ENCODE assay signal across 1 cellular context in the genomic region with DNA sequence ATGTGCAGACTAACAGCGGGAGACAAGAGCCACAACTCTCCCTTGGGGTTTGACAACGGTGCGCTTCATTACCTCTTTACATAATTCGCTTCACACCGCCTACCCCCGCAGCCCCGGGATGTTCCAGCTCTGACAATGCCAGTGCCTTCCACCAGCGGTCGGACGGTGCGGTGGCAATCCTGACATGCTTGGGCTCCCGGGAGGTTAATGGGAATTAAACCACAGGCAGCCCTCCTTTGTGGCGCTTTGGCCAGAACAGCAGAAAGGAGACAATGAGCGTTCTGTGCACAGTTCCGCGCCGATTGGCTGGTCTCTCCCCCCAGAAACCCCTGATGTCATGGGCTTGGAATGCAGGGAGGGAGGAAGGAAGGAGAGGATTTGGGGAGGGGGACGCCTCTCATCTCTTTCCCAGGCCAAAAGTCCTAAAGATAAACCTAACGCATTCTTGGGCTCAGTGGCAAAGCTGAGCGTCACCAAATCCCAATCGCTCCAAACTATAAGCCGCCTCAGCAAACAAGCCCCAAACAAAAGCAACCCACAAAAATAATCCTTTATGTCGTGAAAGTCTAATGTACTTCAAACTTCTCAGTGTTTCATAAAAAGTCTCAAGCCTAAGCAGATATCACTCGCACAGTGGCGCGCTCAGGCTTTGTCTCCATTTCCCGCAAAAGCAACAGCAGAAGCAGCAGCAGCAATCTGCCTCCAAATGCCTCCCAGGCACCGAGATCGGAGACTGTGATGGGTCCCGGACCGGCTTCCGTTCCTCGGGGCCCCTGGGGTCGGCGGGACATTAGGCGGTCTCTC.
TF ChIP-seq lines count a peak whose summit lies in the region.

No MANE protein-coding gene starts in this region.

TF ChIP-seq in HepG2, 621 proteins besides CTCF, POLR2A, EP300 and RAD21 (continued from another document and continues in another):
- TF ChIP-seq, protein P1, sequence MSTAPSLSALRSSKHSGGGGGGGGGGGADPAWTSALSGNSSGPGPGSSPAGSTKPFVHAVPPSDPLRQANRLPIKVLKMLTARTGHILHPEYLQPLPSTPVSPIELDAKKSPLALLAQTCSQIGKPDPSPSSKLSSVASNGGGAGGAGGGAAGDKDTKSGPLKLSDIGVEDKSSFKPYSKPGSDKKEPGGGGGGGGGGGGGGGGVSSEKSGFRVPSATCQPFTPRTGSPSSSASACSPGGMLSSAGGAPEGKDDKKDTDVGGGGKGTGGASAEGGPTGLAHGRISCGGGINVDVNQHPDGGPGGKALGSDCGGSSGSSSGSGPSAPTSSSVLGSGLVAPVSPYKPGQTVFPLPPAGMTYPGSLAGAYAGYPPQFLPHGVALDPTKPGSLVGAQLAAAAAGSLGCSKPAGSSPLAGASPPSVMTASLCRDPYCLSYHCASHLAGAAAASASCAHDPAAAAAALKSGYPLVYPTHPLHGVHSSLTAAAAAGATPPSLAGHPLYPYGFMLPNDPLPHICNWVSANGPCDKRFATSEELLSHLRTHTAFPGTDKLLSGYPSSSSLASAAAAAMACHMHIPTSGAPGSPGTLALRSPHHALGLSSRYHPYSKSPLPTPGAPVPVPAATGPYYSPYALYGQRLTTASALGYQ (CRISPR knock-in tag; IDR thresholded peaks at IDR 0.05): 0 out of 2 replicates have a peak, but pooled peaks have one; percentile 34
- TF ChIP-seq, protein P2, sequence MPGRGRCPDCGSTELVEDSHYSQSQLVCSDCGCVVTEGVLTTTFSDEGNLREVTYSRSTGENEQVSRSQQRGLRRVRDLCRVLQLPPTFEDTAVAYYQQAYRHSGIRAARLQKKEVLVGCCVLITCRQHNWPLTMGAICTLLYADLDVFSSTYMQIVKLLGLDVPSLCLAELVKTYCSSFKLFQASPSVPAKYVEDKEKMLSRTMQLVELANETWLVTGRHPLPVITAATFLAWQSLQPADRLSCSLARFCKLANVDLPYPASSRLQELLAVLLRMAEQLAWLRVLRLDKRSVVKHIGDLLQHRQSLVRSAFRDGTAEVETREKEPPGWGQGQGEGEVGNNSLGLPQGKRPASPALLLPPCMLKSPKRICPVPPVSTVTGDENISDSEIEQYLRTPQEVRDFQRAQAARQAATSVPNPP (CRISPR knock-in tag; IDR thresholded peaks at IDR 0.05): no peak
- TF ChIP-seq HOXA7 (CRISPR knock-in tag; IDR thresholded peaks at IDR 0.05) (no peak), SMYD3 (CRISPR knock-in tag; IDR thresholded peaks at IDR 0.05) (no peak), SAP130 (CRISPR knock-in tag; IDR thresholded peaks at IDR 0.05; ENCODE audit: low read depth) (peak; percentile 57), RBAK (CRISPR knock-in tag; IDR thresholded peaks at IDR 0.05) (no peak), ZFP36L2 (CRISPR knock-in tag; IDR thresholded peaks at IDR 0.05) (no peak), ZNF558 (CRISPR knock-in tag; IDR thresholded peaks at IDR 0.05; ENCODE audit: borderline replicate concordance) (no peak; the same call in none of the 2 replicates), NFYB (CRISPR knock-in tag; IDR thresholded peaks at IDR 0.05) (peak; percentile 41; the same call in 1 of the 2 replicates), ZNF564 (CRISPR knock-in tag; IDR thresholded peaks at IDR 0.05) (no peak), LCORL (IDR thresholded peaks at IDR 0.05) (0 out of 2 replicates have a peak, but pooled peaks have one; percentile 67), LCORL (CRISPR knock-in tag; IDR thresholded peaks at IDR 0.05) (peak; percentile 97), FOXA3 (CRISPR knock-in tag; IDR thresholded peaks at IDR 0.05) (no peak), ZNF20 (CRISPR knock-in tag; IDR thresholded peaks at IDR 0.05) (no peak), ZFP36 (IDR thresholded peaks at IDR 0.05; ENCODE audit: borderline replicate concordance, low read depth, low read length, partially characterized antibody) (no peak), JUND (CRISPR knock-in tag; IDR thresholded peaks at IDR 0.05) (peak; percentile 95), MAFG (CRISPR knock-in tag; IDR thresholded peaks at IDR 0.05) (no peak), NR2F2 (IDR thresholded peaks at IDR 0.05; ENCODE audit: borderline replicate concordance, low read depth) (no peak), ZBTB21 (CRISPR knock-in tag; IDR thresholded peaks at IDR 0.05) (no peak), ZNF773 (CRISPR knock-in tag; IDR thresholded peaks at IDR 0.05; ENCODE audit: borderline replicate concordance) (no peak)
- TF ChIP-seq, protein P3, sequence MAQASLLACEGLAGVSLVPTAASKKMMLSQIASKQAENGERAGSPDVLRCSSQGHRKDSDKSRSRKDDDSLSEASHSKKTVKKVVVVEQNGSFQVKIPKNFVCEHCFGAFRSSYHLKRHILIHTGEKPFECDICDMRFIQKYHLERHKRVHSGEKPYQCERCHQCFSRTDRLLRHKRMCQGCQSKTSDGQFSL (CRISPR knock-in tag; IDR thresholded peaks at IDR 0.05): no peak
- TF ChIP-seq, protein P4, sequence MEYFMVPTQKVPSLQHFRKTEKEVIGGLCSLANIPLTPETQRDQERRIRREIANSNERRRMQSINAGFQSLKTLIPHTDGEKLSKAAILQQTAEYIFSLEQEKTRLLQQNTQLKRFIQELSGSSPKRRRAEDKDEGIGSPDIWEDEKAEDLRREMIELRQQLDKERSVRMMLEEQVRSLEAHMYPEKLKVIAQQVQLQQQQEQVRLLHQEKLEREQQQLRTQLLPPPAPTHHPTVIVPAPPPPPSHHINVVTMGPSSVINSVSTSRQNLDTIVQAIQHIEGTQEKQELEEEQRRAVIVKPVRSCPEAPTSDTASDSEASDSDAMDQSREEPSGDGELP (IDR thresholded peaks at IDR 0.05; ENCODE audit: borderline replicate concordance, low read depth): no peak
- TF ChIP-seq, protein P5, sequence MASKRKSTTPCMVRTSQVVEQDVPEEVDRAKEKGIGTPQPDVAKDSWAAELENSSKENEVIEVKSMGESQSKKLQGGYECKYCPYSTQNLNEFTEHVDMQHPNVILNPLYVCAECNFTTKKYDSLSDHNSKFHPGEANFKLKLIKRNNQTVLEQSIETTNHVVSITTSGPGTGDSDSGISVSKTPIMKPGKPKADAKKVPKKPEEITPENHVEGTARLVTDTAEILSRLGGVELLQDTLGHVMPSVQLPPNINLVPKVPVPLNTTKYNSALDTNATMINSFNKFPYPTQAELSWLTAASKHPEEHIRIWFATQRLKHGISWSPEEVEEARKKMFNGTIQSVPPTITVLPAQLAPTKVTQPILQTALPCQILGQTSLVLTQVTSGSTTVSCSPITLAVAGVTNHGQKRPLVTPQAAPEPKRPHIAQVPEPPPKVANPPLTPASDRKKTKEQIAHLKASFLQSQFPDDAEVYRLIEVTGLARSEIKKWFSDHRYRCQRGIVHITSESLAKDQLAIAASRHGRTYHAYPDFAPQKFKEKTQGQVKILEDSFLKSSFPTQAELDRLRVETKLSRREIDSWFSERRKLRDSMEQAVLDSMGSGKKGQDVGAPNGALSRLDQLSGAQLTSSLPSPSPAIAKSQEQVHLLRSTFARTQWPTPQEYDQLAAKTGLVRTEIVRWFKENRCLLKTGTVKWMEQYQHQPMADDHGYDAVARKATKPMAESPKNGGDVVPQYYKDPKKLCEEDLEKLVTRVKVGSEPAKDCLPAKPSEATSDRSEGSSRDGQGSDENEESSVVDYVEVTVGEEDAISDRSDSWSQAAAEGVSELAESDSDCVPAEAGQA (IDR thresholded peaks at IDR 0.05; ENCODE audit: low read depth): no peak
- TF ChIP-seq, protein P5 (CRISPR knock-in tag; IDR thresholded peaks at IDR 0.05; ENCODE audit: borderline replicate concordance): peak; percentile 53; the same call in 1 of the 2 replicates
- TF ChIP-seq, protein P6, sequence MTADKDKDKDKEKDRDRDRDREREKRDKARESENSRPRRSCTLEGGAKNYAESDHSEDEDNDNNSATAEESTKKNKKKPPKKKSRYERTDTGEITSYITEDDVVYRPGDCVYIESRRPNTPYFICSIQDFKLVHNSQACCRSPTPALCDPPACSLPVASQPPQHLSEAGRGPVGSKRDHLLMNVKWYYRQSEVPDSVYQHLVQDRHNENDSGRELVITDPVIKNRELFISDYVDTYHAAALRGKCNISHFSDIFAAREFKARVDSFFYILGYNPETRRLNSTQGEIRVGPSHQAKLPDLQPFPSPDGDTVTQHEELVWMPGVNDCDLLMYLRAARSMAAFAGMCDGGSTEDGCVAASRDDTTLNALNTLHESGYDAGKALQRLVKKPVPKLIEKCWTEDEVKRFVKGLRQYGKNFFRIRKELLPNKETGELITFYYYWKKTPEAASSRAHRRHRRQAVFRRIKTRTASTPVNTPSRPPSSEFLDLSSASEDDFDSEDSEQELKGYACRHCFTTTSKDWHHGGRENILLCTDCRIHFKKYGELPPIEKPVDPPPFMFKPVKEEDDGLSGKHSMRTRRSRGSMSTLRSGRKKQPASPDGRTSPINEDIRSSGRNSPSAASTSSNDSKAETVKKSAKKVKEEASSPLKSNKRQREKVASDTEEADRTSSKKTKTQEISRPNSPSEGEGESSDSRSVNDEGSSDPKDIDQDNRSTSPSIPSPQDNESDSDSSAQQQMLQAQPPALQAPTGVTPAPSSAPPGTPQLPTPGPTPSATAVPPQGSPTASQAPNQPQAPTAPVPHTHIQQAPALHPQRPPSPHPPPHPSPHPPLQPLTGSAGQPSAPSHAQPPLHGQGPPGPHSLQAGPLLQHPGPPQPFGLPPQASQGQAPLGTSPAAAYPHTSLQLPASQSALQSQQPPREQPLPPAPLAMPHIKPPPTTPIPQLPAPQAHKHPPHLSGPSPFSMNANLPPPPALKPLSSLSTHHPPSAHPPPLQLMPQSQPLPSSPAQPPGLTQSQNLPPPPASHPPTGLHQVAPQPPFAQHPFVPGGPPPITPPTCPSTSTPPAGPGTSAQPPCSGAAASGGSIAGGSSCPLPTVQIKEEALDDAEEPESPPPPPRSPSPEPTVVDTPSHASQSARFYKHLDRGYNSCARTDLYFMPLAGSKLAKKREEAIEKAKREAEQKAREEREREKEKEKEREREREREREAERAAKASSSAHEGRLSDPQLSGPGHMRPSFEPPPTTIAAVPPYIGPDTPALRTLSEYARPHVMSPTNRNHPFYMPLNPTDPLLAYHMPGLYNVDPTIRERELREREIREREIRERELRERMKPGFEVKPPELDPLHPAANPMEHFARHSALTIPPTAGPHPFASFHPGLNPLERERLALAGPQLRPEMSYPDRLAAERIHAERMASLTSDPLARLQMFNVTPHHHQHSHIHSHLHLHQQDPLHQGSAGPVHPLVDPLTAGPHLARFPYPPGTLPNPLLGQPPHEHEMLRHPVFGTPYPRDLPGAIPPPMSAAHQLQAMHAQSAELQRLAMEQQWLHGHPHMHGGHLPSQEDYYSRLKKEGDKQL (CRISPR knock-in tag; IDR thresholded peaks at IDR 0.05; ENCODE audit: low read depth): no peak
- TF ChIP-seq, protein P7, sequence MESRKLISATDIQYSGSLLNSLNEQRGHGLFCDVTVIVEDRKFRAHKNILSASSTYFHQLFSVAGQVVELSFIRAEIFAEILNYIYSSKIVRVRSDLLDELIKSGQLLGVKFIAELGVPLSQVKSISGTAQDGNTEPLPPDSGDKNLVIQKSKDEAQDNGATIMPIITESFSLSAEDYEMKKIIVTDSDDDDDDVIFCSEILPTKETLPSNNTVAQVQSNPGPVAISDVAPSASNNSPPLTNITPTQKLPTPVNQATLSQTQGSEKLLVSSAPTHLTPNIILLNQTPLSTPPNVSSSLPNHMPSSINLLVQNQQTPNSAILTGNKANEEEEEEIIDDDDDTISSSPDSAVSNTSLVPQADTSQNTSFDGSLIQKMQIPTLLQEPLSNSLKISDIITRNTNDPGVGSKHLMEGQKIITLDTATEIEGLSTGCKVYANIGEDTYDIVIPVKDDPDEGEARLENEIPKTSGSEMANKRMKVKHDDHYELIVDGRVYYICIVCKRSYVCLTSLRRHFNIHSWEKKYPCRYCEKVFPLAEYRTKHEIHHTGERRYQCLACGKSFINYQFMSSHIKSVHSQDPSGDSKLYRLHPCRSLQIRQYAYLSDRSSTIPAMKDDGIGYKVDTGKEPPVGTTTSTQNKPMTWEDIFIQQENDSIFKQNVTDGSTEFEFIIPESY (CRISPR knock-in tag; IDR thresholded peaks at IDR 0.05): no peak
- TF ChIP-seq, protein P8, sequence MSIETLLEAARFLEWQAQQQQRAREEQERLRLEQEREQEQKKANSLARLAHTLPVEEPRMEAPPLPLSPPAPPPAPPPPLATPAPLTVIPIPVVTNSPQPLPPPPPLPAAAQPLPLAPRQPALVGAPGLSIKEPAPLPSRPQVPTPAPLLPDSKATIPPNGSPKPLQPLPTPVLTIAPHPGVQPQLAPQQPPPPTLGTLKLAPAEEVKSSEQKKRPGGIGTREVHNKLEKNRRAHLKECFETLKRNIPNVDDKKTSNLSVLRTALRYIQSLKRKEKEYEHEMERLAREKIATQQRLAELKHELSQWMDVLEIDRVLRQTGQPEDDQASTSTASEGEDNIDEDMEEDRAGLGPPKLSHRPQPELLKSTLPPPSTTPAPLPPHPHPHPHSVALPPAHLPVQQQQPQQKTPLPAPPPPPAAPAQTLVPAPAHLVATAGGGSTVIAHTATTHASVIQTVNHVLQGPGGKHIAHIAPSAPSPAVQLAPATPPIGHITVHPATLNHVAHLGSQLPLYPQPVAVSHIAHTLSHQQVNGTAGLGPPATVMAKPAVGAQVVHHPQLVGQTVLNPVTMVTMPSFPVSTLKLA (IDR thresholded peaks at IDR 0.05): no peak
- TF ChIP-seq, protein P9, sequence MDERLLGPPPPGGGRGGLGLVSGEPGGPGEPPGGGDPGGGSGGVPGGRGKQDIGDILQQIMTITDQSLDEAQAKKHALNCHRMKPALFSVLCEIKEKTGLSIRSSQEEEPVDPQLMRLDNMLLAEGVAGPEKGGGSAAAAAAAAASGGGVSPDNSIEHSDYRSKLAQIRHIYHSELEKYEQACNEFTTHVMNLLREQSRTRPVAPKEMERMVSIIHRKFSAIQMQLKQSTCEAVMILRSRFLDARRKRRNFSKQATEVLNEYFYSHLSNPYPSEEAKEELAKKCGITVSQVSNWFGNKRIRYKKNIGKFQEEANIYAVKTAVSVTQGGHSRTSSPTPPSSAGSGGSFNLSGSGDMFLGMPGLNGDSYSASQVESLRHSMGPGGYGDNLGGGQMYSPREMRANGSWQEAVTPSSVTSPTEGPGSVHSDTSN (CRISPR knock-in tag; IDR thresholded peaks at IDR 0.05): no peak
